8 cellular contexts compared by ENCODE assay signal in genomic region chr4:56799824-56800756, GRCh38. TPM values are rescaled to one million over a fixed set of nuclear protein-coding genes. Genes with fewer than 3 reads are reported as not detected.
DNase-seq lines count a peak whose midpoint lies in the region; ATAC-seq, FAIRE-seq and TF ChIP-seq lines count a peak whose summit lies in the region.

No MANE protein-coding gene starts in this region.

- H3K9me3 ChIP-seq in left ventricle myocardium inferior (replicated peaks) (no peaks in the 10 kb centered on the region), prostate gland (no peaks in the 10 kb centered on the region)

- peak; percentile 92 for DNase-seq in GM12865 (ENCODE audit: low read depth)
- DNase-seq in NCI-H128 (lab: John Stamatoyannopoulos, UW; ENCODE audit: unreplicated experiment): peak; percentile 19
- DNase-seq in T follicular helper cell (ENCODE audit: low read depth): peak; percentile 69
- peak; percentile 78 for DNase-seq in amniotic epithelial cell (ENCODE audit: low read depth)
- peak; percentile 83 for DNase-seq in left ventricle myocardium inferior
- peak; percentile 84 for DNase-seq in prostate gland (ENCODE audit: low spot score)
- peak; percentile 89 for DNase-seq in urothelium cell line (ENCODE audit: low spot score)

- no peak for TF ChIP-seq POLR2A in prostate gland (IDR thresholded peaks at IDR 0.05)

- H3K4me1 ChIP-seq in left ventricle myocardium inferior (peaks cover 10% of the 10 kb centered on the region), prostate gland (replicated peaks) (no peaks in the 10 kb centered on the region)

- FAIRE-seq in urothelium cell line (lab: Jason Lieb, UNC): peak; percentile 83

- H3K27me3 ChIP-seq in left ventricle myocardium inferior (ENCODE audit: low read depth): no peaks in the 10 kb centered on the region
- no peaks in the 10 kb centered on the region for H3K27me3 ChIP-seq in prostate gland (replicated peaks; ENCODE audit: insufficient read depth)

- peak overlapping the region; percentile 68 for H3K27ac ChIP-seq in left ventricle myocardium inferior (replicated peaks)
- H3K27ac ChIP-seq in prostate gland: peak overlapping the region; percentile 57 to 71

- TF ChIP-seq CTCF in GM12865 (IDR thresholded peaks at IDR 0.05; ENCODE audit: insufficient read depth, low read depth, low read length, missing control alignments) (peak; percentile 92), left ventricle myocardium inferior (IDR thresholded peaks at IDR 0.05; ENCODE audit: borderline replicate concordance) (peak; percentile 94), prostate gland (IDR thresholded peaks at IDR 0.05) (peak in 3 of 4 experiments; percentile 87 to 93 (median 89))

- peak overlapping the region; percentile 93 for H3K4me3 ChIP-seq in GM12865 (ENCODE audit: low read depth, low read length)
- peak overlapping the region; percentile 71 for H3K4me3 ChIP-seq in left ventricle myocardium inferior
- peak overlapping the region; percentile 32 to 53 for H3K4me3 ChIP-seq in prostate gland

- WGBS in prostate gland: 6% methylated on average over 19 of the region's 19 CpGs

- ATAC-seq in HG02759 (IDR thresholded peaks at IDR 0.05; ENCODE audit: unreplicated experiment): peak; percentile 89

- no peaks in the 10 kb centered on the region for H3K36me3 ChIP-seq in left ventricle myocardium inferior
- no peaks in the 10 kb centered on the region for H3K36me3 ChIP-seq in prostate gland

- intact Hi-C loops in left ventricle myocardium inferior (cut with micrococcal nuclease) (no loop called here), prostate gland (cut with DNase I) (loop anchor here (1.0 to 5.0 kb wide), 2 partner anchors 143 to 224 kb away; no protein-coding TSS in a partner anchor)

RNA-seq across cellular contexts. Expression of gene SPINK2, which starts 21.4 kb away (rescaled TPM):
- total RNA-seq in left ventricle myocardium inferior (0.80 TPM), prostate gland (10 to 100 TPM in 1 of 2 donors, not detected in 1; 53.4 TPM)

Comparison
In these comparisons a context has a peak if more than half of its experiments do, and no peak if none do; other contexts are left out.
1. Peak in every context shown above with its lines: DNase-seq, ATAC-seq, H3K4me3 ChIP-seq and H3K27ac ChIP-seq.
2. DNase-seq: peak in every context shown above with its lines; median percentile 92 in GM12865; 89 in urothelium cell line; 84 in prostate gland; 83 in left ventricle myocardium inferior; 78 in amniotic epithelial cell; 69 in T follicular helper cell; 19 in NCI-H128.
3. H3K4me3 ChIP-seq: peak in every context shown above with its lines; median percentile 93 in GM12865; 71 in left ventricle myocardium inferior; 42 in prostate gland.